In genomic region chr3:38459499-38460048, GRCh38 we compare ENCODE assay signal across 14 cellular contexts. TPM values are rescaled to one million over a fixed set of nuclear protein-coding genes. Genes with fewer than 3 reads are reported as not detected.
DNase-seq lines count a peak whose midpoint lies in the region; ATAC-seq and TF ChIP-seq lines count a peak whose summit lies in the region.
"Had no signal": no experiment of that assay in that cellular context is flagged by ENCODE, and none has a peak within 500 bp of the region (broad histone marks: within the 10 kb centered on the region; RNA-seq: fewer than 3 reads in every experiment).

No MANE protein-coding gene starts in this region.

- peak overlapping the region; percentile 81 for H3K27ac ChIP-seq in cardiac muscle cell
- peak overlapping the region; percentile 66 to 81 for H3K27ac ChIP-seq in ovary
- peak overlapping the region; percentile 38 for H3K27ac ChIP-seq in vagina
- H3K27ac ChIP-seq: KMS-11 had no signal

- no peaks in the 10 kb centered on the region for H3K36me3 Mint-ChIP-seq in activated CD4-positive, alpha-beta T cell treated with anti-CD3 and anti-CD28 coated beads, Interleukin-2, amount 10 ng/mL, durations not matched to agents 24 days and 14 days (ENCODE audit: low read depth)

- H3K27ac Mint-ChIP-seq in activated CD4-positive, alpha-beta T cell treated with anti-CD3 and anti-CD28 coated beads, Interleukin-2, amount 10 ng/mL, durations not matched to agents 24 days and 14 days: no peak overlapping the region
- H3K27ac Mint-ChIP-seq: activated CD8-positive, alpha-beta T cell treated with anti-CD3 and anti-CD28 coated beads, Interleukin-2, amount 10 ng/mL, durations not matched to agents 7 days and 5 days had no signal

- no peaks in the 10 kb centered on the region for H3K9me3 Mint-ChIP-seq in activated CD4-positive, alpha-beta T cell treated with anti-CD3 and anti-CD28 coated beads, Interleukin-2, amount 10 ng/mL, durations not matched to agents 24 days and 14 days

- no peaks in the 10 kb centered on the region for H3K27me3 ChIP-seq in cardiac muscle cell
- no peaks in the 10 kb centered on the region for H3K27me3 ChIP-seq in ovary
- no peaks in the 10 kb centered on the region for H3K27me3 ChIP-seq in vagina

- ATAC-seq in HG03159 (IDR thresholded peaks at IDR 0.05; ENCODE audit: unreplicated experiment) (no peak), HG02938 (IDR thresholded peaks at IDR 0.05; ENCODE audit: unreplicated experiment) (no peak)
- ATAC-seq: activated CD8-positive, alpha-beta T cell treated with anti-CD3 and anti-CD28 coated beads, Interleukin-2, amount 10 ng/mL, durations not matched to agents 7 days and 5 days; activated naive CD4-positive, alpha-beta T cell treated with anti-CD3 and anti-CD28 coated beads, Interleukin-2, amount 50 U/mL, for 72 hours; Panc1 had no signal

- TF ChIP-seq CTCF in cardiac muscle cell (IDR thresholded peaks at IDR 0.05; ENCODE audit: low read depth, low read length) (no peak), epithelial cell of esophagus (IDR thresholded peaks at IDR 0.05; ENCODE audit: insufficient read depth, low read depth, low read length, missing control alignments) (no peak), ovary (IDR thresholded peaks at IDR 0.05) (no peak), vagina (IDR thresholded peaks at IDR 0.05) (no peak)

- WGBS in ovary, 3 donors: 70 to 79% (median 74%) methylated on average over 9 to 10 of the region's 10 CpGs

- H3K36me3 ChIP-seq in cardiac muscle cell: no peaks in the 10 kb centered on the region
- H3K36me3 ChIP-seq in ovary: no peaks in the 10 kb centered on the region
- H3K36me3 ChIP-seq in vagina: no peaks in the 10 kb centered on the region

- H3K4me1 ChIP-seq in cardiac muscle cell (ENCODE audit: low read depth): peaks cover 35% of the 10 kb centered on the region
- H3K4me1 ChIP-seq in ovary (ENCODE audit: insufficient read depth): peaks cover 35% of the 10 kb centered on the region
- peaks cover 65% of the 10 kb centered on the region for H3K4me1 ChIP-seq in vagina

- H3K4me3 Mint-ChIP-seq in activated CD4-positive, alpha-beta T cell treated with anti-CD3 and anti-CD28 coated beads, Interleukin-2, amount 10 ng/mL, durations not matched to agents 24 days and 14 days: no peak overlapping the region
- H3K4me3 Mint-ChIP-seq: activated CD8-positive, alpha-beta T cell treated with anti-CD3 and anti-CD28 coated beads, Interleukin-2, amount 10 ng/mL, durations not matched to agents 7 days and 5 days had no signal

- H3K27me3 Mint-ChIP-seq in activated CD4-positive, alpha-beta T cell treated with anti-CD3 and anti-CD28 coated beads, Interleukin-2, amount 10 ng/mL, durations not matched to agents 24 days and 14 days: peaks cover 5% of the 10 kb centered on the region

- TF ChIP-seq EP300 in ovary (IDR thresholded peaks at IDR 0.05): no peak

- peaks cover 8% of the 10 kb centered on the region for H3K4me1 Mint-ChIP-seq in activated CD4-positive, alpha-beta T cell treated with anti-CD3 and anti-CD28 coated beads, Interleukin-2, amount 10 ng/mL, durations not matched to agents 24 days and 14 days

- H3K4me3 ChIP-seq in cardiac muscle cell (no peak overlapping the region), epithelial cell of esophagus (ENCODE audit: low read length) (peak overlapping the region; percentile 23), ovary (no peak overlapping the region), vagina (peak overlapping the region in 1 of 2 donors; percentile 7)

- intact Hi-C loops in cardiac septum (cut with DNase I): loop anchor here (10.0 kb wide), 1 partner anchor 295 kb away; the partner anchor contains the start of gene OXSR1
- intact Hi-C loops in ovary (cut with DNase I): no loop called here
- intact Hi-C loops in vagina (cut with DNase I): loop anchor here (10.0 kb wide), 1 partner anchor 325 kb away; the partner anchor contains the start of genes ACAA1 and MYD88
- intact Hi-C loops in activated CD4-positive, alpha-beta T cell treated with anti-CD3 and anti-CD28 coated beads, Interleukin-2, amount 10 ng/mL, durations not matched to agents 24 days and 14 days (cut with micrococcal nuclease): loop anchor here (10.0 kb wide), 1 partner anchor 295 kb away; the partner anchor contains the start of gene OXSR1

- DNase-seq in cardiac muscle cell (ENCODE audit: low read depth in 1 of 2, low spot score in 1 of 2): no peak
- no peak for DNase-seq in cardiac septum (ENCODE audit: low spot score)
- DNase-seq in epithelial cell of esophagus (ENCODE audit: low read depth): no peak
- DNase-seq in ovary: no peak
- no peak for DNase-seq in vagina (ENCODE audit: extremely low spot score in 2 of 2)
- no peak for DNase-seq in activated CD4-positive, alpha-beta T cell treated with anti-CD3 and anti-CD28 coated beads, Interleukin-2, amount 10 ng/mL, durations not matched to agents 24 days and 14 days
- DNase-seq: activated CD8-positive, alpha-beta T cell treated with anti-CD3 and anti-CD28 coated beads, Interleukin-2, amount 10 ng/mL, durations not matched to agents 7 days and 5 days; cortex of kidney; HCEC 1CT had no signal

- TF ChIP-seq POLR2A in ovary (IDR thresholded peaks at IDR 0.05) (no peak), vagina (IDR thresholded peaks at IDR 0.05) (no peak)

- H3K9me3 ChIP-seq in cardiac muscle cell (ENCODE audit: low read depth) (no peaks in the 10 kb centered on the region), ovary (no peaks in the 10 kb centered on the region), vagina (no peaks in the 10 kb centered on the region)

RNA-seq across cellular contexts. Expression of gene ACVR2B, which starts 5.9 kb away (rescaled TPM):
- total RNA-seq in cardiac muscle cell: 34.8 and 70.4 TPM in 2 replicates
- polyA plus RNA-seq in cardiac muscle cell: 28.6 and 32.8 TPM in 2 replicates
- total RNA-seq in cardiac septum: 6.3 TPM
- 10 to 100 TPM in 5 of 7 donors, 1 to 10 TPM in 2; 6.0 to 16.0 (median 10.8) TPM for total RNA-seq in ovary
- 1 to 10 TPM; 3.3 to 3.7 TPM for polyA plus RNA-seq in ovary
- total RNA-seq in vagina: 3.7 TPM
- 12.2 and 12.6 TPM in 2 replicates for total RNA-seq in activated CD4-positive, alpha-beta T cell treated with anti-CD3 and anti-CD28 coated beads, Interleukin-2, amount 10 ng/mL, durations not matched to agents 24 days and 14 days

RNA-seq across cellular contexts. Expression of gene EXOG, which starts 36.6 kb away (rescaled TPM):
- 4.3 and 5.0 TPM in 2 replicates for total RNA-seq in cardiac muscle cell
- polyA plus RNA-seq in cardiac muscle cell: 7.0 and 9.1 TPM in 2 replicates
- 38.6 TPM for total RNA-seq in cardiac septum
- total RNA-seq in ovary: 10 to 100 TPM in 1 of 7 donors, 1 to 10 TPM in 6; 7.7 to 14.8 (median 9.0) TPM
- 10 to 100 TPM in 1 of 2 donors, 1 to 10 TPM in 1; 5.4 to 12.6 TPM for polyA plus RNA-seq in ovary
- 8.8 TPM for total RNA-seq in vagina
- 18.0 and 20.8 TPM in 2 replicates for total RNA-seq in activated CD4-positive, alpha-beta T cell treated with anti-CD3 and anti-CD28 coated beads, Interleukin-2, amount 10 ng/mL, durations not matched to agents 24 days and 14 days

Comparison
In these comparisons a context has a peak if more than half of its experiments do, and no peak if none do; other contexts are left out.
1. intact Hi-C loops: an anchor here in cardiac septum (10.0 kb wide), vagina (10.0 kb wide) and activated CD4-positive, alpha-beta T cell treated with anti-CD3 and anti-CD28 coated beads, Interleukin-2, amount 10 ng/mL, durations not matched to agents 24 days and 14 days (10.0 kb wide); none called in ovary.